Comparison of ENCODE assay signal across 8 cellular contexts in the genomic region with DNA sequence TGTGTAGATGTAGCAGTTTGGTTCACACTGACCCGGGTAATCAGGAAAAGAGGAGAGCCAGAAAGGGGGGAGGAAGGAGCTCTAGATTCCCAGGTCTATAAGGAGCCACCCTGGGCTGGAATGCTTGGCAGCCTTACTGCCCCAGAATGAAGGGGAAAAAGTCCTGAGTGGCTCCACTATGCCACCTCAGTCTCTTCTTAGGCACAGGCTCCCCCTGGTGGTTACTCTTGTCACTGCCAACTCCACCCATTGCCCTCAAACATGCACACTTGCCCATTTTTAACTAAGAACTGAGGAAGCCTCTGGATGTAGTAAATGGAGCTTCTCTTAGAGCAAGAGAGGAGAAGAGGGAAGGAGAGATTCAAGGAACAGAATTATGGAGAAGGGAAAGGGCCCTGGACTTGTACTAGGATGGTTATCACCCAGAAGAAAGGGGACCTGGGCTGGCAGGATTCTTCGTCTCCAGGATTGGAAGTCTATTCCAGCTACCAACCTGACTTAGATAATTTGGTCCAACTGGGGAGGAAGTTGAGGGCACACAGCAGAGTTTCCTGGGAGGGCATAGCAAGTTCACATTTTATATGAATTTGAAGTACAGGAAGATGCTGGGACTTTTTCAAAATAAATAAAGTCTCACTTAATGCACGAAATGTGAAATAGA. TPM values are rescaled to one million over a fixed set of nuclear protein-coding genes. Genes with fewer than 3 reads are reported as not detected.
A peak's percentile ranks its signal among the peaks of the same experiment; 100 is the strongest.
DNase-seq lines count a peak whose midpoint lies in the region; ATAC-seq, FAIRE-seq and TF ChIP-seq lines count a peak whose summit lies in the region.

No MANE protein-coding gene starts in this region.

- no peaks in the 10 kb centered on the region for H3K27me3 ChIP-seq in bronchial epithelial cell (ENCODE audit: control insufficient read depth, insufficient read depth, low read length)
- no peaks in the 10 kb centered on the region for H3K27me3 ChIP-seq in kidney epithelial cell (ENCODE audit: control insufficient read depth, insufficient read depth, low read length)

- no peak for ATAC-seq in HG02623 (IDR thresholded peaks at IDR 0.05; ENCODE audit: unreplicated experiment)

- DNase-seq in C1 segment of cervical spinal cord (lab: John Stamatoyannopoulos, UW), result peak in 12 of 14 donors; percentile 9 to 61 (median 44)
- DNase-seq in H54 (ENCODE audit: insufficient read length, low spot score), result peak; percentile 76
- DNase-seq in NCI-H2227 (lab: John Stamatoyannopoulos, UW; ENCODE audit: unreplicated experiment), result peak; percentile 77
- DNase-seq in activated CD4-positive, CD25-positive, alpha-beta regulatory T cell (lab: John Stamatoyannopoulos, UW), result peak; percentile 45 to 73 (median 60)
- peak; percentile 74 for DNase-seq in bronchial epithelial cell (ENCODE audit: low read depth)
- no peak for DNase-seq in kidney epithelial cell (ENCODE audit: low read depth)
- DNase-seq in stimulated activated CD4-positive, alpha-beta T cell treated with anti-CD3 and anti-CD28 coated beads, Interleukin-2, amount 100 ng/mL, for 4 hours (ENCODE audit: low read depth), result peak; percentile 64

- peak; percentile 62 for FAIRE-seq in H54 (lab: Jason Lieb, UNC)
- no peak for FAIRE-seq in bronchial epithelial cell (lab: Jason Lieb, UNC)

- no peak for TF ChIP-seq POLR2A in H54 (IDR thresholded peaks at IDR 0.05; ENCODE audit: low read depth, low read length)

- H3K4me3 ChIP-seq in bronchial epithelial cell (ENCODE audit: low read depth, low read length) (no peak overlapping the region), kidney epithelial cell (ENCODE audit: low read depth, low read length) (no peak overlapping the region)

- TF ChIP-seq CTCF in bronchial epithelial cell (IDR thresholded peaks at IDR 0.05; ENCODE audit: insufficient read depth, low read length, severe bottlenecking) (peak; percentile 96), kidney epithelial cell (IDR thresholded peaks at IDR 0.05; ENCODE audit: insufficient read depth, low read length, poor library complexity, severe bottlenecking) (peak; percentile 97)

- peaks cover 3% of the 10 kb centered on the region for H3K36me3 ChIP-seq in bronchial epithelial cell (ENCODE audit: control insufficient read depth, insufficient read depth, low read length)
- H3K36me3 ChIP-seq in kidney epithelial cell (ENCODE audit: control insufficient read depth, insufficient read depth, low read length), result no peaks in the 10 kb centered on the region

RNA-seq across cellular contexts. Expression of a gene that starts 7.8 kb away (rescaled TPM):
- total RNA-seq in bronchial epithelial cell, result 33.4 and 34.4 TPM in 2 replicates
- 31.5 and 33.0 TPM in 2 replicates for total RNA-seq in kidney epithelial cell

RNA-seq across cellular contexts. Expression of a gene that starts 17.0 kb away (rescaled TPM):
- total RNA-seq in bronchial epithelial cell, result 6.3 and 10.1 TPM in 2 replicates
- 10.7 and 11.1 TPM in 2 replicates for total RNA-seq in kidney epithelial cell

RNA-seq across cellular contexts. Expression of a gene that starts 47.2 kb away (rescaled TPM):
- 30.0 and 37.3 TPM in 2 replicates for total RNA-seq in bronchial epithelial cell
- 46.8 and 56.0 TPM in 2 replicates for total RNA-seq in kidney epithelial cell

RNA-seq across cellular contexts. Expression of a gene that starts 59.8 kb away (rescaled TPM):
- total RNA-seq in bronchial epithelial cell (7.8 and 10.0 TPM in 2 replicates), kidney epithelial cell (27.0 and 30.5 TPM in 2 replicates)
